29 cellular contexts compared by ENCODE assay signal in the genomic region with DNA sequence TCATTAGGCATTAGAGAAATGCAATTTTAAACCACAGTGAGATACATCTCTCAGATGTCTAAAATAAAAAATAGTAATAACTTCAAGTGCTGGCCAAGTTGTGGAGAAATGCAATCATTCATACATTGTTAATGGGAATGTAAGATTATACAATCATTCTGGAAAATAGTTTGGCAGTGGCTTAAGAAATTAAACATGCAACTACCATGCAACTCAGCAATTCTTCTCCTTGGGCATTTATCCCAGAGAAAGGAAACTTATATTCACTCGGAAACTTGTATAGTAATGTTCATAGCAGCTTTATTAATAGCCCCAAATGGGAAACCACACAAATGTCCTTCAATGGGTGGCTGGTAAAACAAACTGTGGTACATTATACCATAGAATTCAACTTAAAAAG.
"Had no signal": no experiment of that assay in that cellular context is flagged by ENCODE, and none has a peak within 500 bp of the region (broad histone marks: within the 10 kb centered on the region; RNA-seq: fewer than 3 reads in every experiment).

No MANE protein-coding gene starts in this region.

- H3K4me3 ChIP-seq: body of pancreas, heart left ventricle had no signal

- H3K4me1 ChIP-seq: body of pancreas, heart left ventricle had no signal

- H3K27me3 ChIP-seq: body of pancreas had no signal

- FAIRE-seq: colon, endometrium, endothelial cell of umbilical vein, frontal cortex had no signal

- ATAC-seq: activated CD4-positive, alpha-beta T cell treated with anti-CD3 and anti-CD28 coated beads for 36 hours; activated CD8-positive, alpha-beta memory T cell treated with anti-CD3 and anti-CD28 coated beads, Interleukin-2, amount 10 ng/mL, durations not matched to agents 7 days and 5 days; activated CD8-positive, alpha-beta T cell treated with anti-CD3 and anti-CD28 coated beads, Interleukin-2, amount 10 ng/mL, durations not matched to agents 7 days and 5 days; activated naive CD8-positive, alpha-beta T cell treated with anti-CD3 and anti-CD28 coated beads, Interleukin-2, amount 50 U/mL, for 24 hours; body of pancreas; esophagus mucosa; heart left ventricle had no signal

- H3K9me3 ChIP-seq: body of pancreas, heart left ventricle had no signal

- H3K36me3 ChIP-seq: heart left ventricle had no signal

- DNase-seq: activated CD4-positive, alpha-beta memory T cell treated with anti-CD3 and anti-CD28 coated beads for 36 hours; activated CD4-positive, alpha-beta T cell treated with anti-CD3 and anti-CD28 coated beads for 36 hours; activated CD4-positive, alpha-beta T cell treated with anti-CD3 and anti-CD28 coated beads, Interleukin-2, amount 10 ng/mL, durations not matched to agents 24 days and 14 days; activated CD4-positive, CD25-positive, alpha-beta regulatory T cell; activated CD4-positive, CD25-positive, alpha-beta regulatory T cell treated with anti-CD3 and anti-CD28 coated beads, Interleukin-2, amount 50 U/mL, for 72 hours; activated CD8-positive, alpha-beta memory T cell treated with anti-CD3 and anti-CD28 coated beads, Interleukin-2, amount 10 ng/mL, durations not matched to agents 7 days and 5 days; activated CD8-positive, alpha-beta memory T cell treated with anti-CD3 and anti-CD28 coated beads, Interleukin-2, amount 50 U/mL, for 4 hours; activated CD8-positive, alpha-beta T cell treated with anti-CD3 and anti-CD28 coated beads, Interleukin-2, amount 10 ng/mL, durations not matched to agents 7 days and 5 days; activated effector memory CD4-positive, alpha-beta T cell treated with anti-CD3 and anti-CD28 coated beads, Interleukin-2, amount 50 U/mL, for 16 hours; activated naive CD4-positive, alpha-beta T cell treated with anti-CD3 and anti-CD28 coated beads for 36 hours; activated naive CD8-positive, alpha-beta T cell treated with anti-CD3 and anti-CD28 coated beads for 36 hours; activated naive CD8-positive, alpha-beta T cell treated with anti-CD3 and anti-CD28 coated beads, Interleukin-2, amount 50 U/mL, for 24 hours; activated T-cell treated with anti-CD3 and anti-CD28 coated beads, Interleukin-2, amount 50 U/mL, for 1 hour; activated T-cell treated with anti-CD3 and anti-CD28 coated beads, Interleukin-2, amount 50 U/mL, for 48 hours; amniotic stem cell; anterior cingulate cortex; body of pancreas; caudate nucleus; effector CD8-positive, alpha-beta T cell; foreskin fibroblast; glutamatergic neuron; heart left ventricle; T-helper 2 cell had no signal

- H3K27ac ChIP-seq: body of pancreas, epithelial cell of prostate, heart left ventricle had no signal
